In genomic region chr6:45533394-45533793, GRCh38 we compare ENCODE assay signal across 19 cellular contexts.
A peak's percentile ranks its signal among the peaks of the same experiment; 100 is the strongest.
DNase-seq lines count a peak whose midpoint lies in the region; ATAC-seq, FAIRE-seq and TF ChIP-seq lines count a peak whose summit lies in the region.
"Had no signal": no experiment of that assay in that cellular context is flagged by ENCODE, and none has a peak within 500 bp of the region (broad histone marks: within the 10 kb centered on the region; RNA-seq: fewer than 3 reads in every experiment).

No MANE protein-coding gene starts in this region.

- CTCF ChIA-PET in AG04450 (lab: Charles Lee) = interaction anchor here (1.0 kb wide), 1 partner anchor 181 kb away, joined by 3 read pairs; no protein-coding TSS in a partner anchor

- H3K4me3 Mint-ChIP-seq in activated T-helper 1 cell treated with anti-CD3 and anti-CD28 coated beads, Interleukin-12 subunit alpha, Interleukin-12 subunit beta, Interleukin-2, Interleukin-4 antibody, amounts not matched to agents 30 ng/mL and 10 ng/mL and 1 ng/mL, durations not matched to agents 14 hours and 24 hours and 36 hours = no peak overlapping the region
- H3K4me3 Mint-ChIP-seq: activated naive CD4-positive, alpha-beta T cell treated with anti-CD3 and anti-CD28 coated beads, Interleukin-2, amount 50 U/mL, for 24 hours; GM23338 had no signal

- POLR2A ChIA-PET in AG04450 (lab: Yijun Ruan, JAX) = no interaction called here

- no peaks in the 10 kb centered on the region for H3K9me3 Mint-ChIP-seq in activated T-helper 1 cell treated with anti-CD3 and anti-CD28 coated beads, Interleukin-12 subunit alpha, Interleukin-12 subunit beta, Interleukin-2, Interleukin-4 antibody, amounts not matched to agents 30 ng/mL and 10 ng/mL and 1 ng/mL, durations not matched to agents 14 hours and 24 hours and 36 hours
- H3K9me3 Mint-ChIP-seq: activated naive CD4-positive, alpha-beta T cell treated with anti-CD3 and anti-CD28 coated beads, Interleukin-2, amount 50 U/mL, for 24 hours; GM23338 had no signal

- intact Hi-C loops in prostate gland (cut with DNase I) = no loop called here
- intact Hi-C loops in activated T-helper 1 cell treated with anti-CD3 and anti-CD28 coated beads, Interleukin-12 subunit alpha, Interleukin-12 subunit beta, Interleukin-2, Interleukin-4 antibody, amounts not matched to agents 30 ng/mL and 10 ng/mL and 1 ng/mL, durations not matched to agents 14 hours and 24 hours and 36 hours (cut with micrococcal nuclease) = no loop called here
- intact Hi-C loops in pancreas (cut with DNase I) = no loop called here

- peaks cover 3% of the 10 kb centered on the region for H3K4me1 ChIP-seq in prostate gland (replicated peaks)
- H3K4me1 ChIP-seq in pancreas = no peaks in the 10 kb centered on the region

- H3K4me3 ChIP-seq in AG04450 (ENCODE audit: low read depth, low read length) (peak overlapping the region; percentile 46), WI38 (ENCODE audit: low read depth, low read length) (peak overlapping the region; percentile 46), fibroblast of the aortic adventitia (ENCODE audit: low read depth, low read length) (peak overlapping the region; percentile 41), prostate gland (no peak overlapping the region), pancreas (no peak overlapping the region)
- H3K4me3 ChIP-seq: GM12878, GM23338 had no signal

- peak overlapping the region; percentile 49 for H3K27ac ChIP-seq in AG04450 (ENCODE audit: low read depth, low read length)
- H3K27ac ChIP-seq in prostate gland = peak overlapping the region; percentile 16 to 18
- no peak overlapping the region for H3K27ac ChIP-seq in pancreas
- H3K27ac ChIP-seq: RWPE1 had no signal

- 9% methylated on average over 4 of the region's 4 CpGs for WGBS in prostate gland
- WGBS in pancreas, 2 donors = 20 to 22% methylated on average over 4 of the region's 4 CpGs

- H3K27ac Mint-ChIP-seq in activated T-helper 1 cell treated with anti-CD3 and anti-CD28 coated beads, Interleukin-12 subunit alpha, Interleukin-12 subunit beta, Interleukin-2, Interleukin-4 antibody, amounts not matched to agents 30 ng/mL and 10 ng/mL and 1 ng/mL, durations not matched to agents 14 hours and 24 hours and 36 hours = no peak overlapping the region
- H3K27ac Mint-ChIP-seq: activated naive CD4-positive, alpha-beta T cell treated with anti-CD3 and anti-CD28 coated beads, Interleukin-2, amount 50 U/mL, for 24 hours; GM23338 had no signal

- no peak for FAIRE-seq in pancreas (lab: Jason Lieb, UNC)
- FAIRE-seq: colon, GM12878 had no signal

- H3K36me3 ChIP-seq in prostate gland = no peaks in the 10 kb centered on the region
- no peaks in the 10 kb centered on the region for H3K36me3 ChIP-seq in pancreas

- H3K27me3 ChIP-seq in AG04450 (ENCODE audit: control insufficient read depth, insufficient read depth, low read length) (no peaks in the 10 kb centered on the region), prostate gland (replicated peaks; ENCODE audit: insufficient read depth) (no peaks in the 10 kb centered on the region), pancreas (no peaks in the 10 kb centered on the region)

- peaks cover 7% of the 10 kb centered on the region for H3K4me1 Mint-ChIP-seq in activated T-helper 1 cell treated with anti-CD3 and anti-CD28 coated beads, Interleukin-12 subunit alpha, Interleukin-12 subunit beta, Interleukin-2, Interleukin-4 antibody, amounts not matched to agents 30 ng/mL and 10 ng/mL and 1 ng/mL, durations not matched to agents 14 hours and 24 hours and 36 hours (ENCODE audit: low read depth)
- H3K4me1 Mint-ChIP-seq: activated naive CD4-positive, alpha-beta T cell treated with anti-CD3 and anti-CD28 coated beads, Interleukin-2, amount 50 U/mL, for 24 hours had no signal

- no peaks in the 10 kb centered on the region for H3K9me3 ChIP-seq in AG04450 (ENCODE audit: control insufficient read depth, insufficient read depth, low read length)
- H3K9me3 ChIP-seq in prostate gland = no peaks in the 10 kb centered on the region
- H3K9me3 ChIP-seq in pancreas = no peaks in the 10 kb centered on the region

- DNase-seq in AG04450 (ENCODE audit: low read depth, low spot score) = no peak
- DNase-seq in fibroblast of the aortic adventitia (ENCODE audit: low read depth) = peak; percentile 63
- DNase-seq in prostate gland (ENCODE audit: low spot score) = no peak
- DNase-seq in activated T-helper 1 cell treated with anti-CD3 and anti-CD28 coated beads, Interleukin-12 subunit alpha, Interleukin-12 subunit beta, Interleukin-2, Interleukin-4 antibody, amounts not matched to agents 30 ng/mL and 10 ng/mL and 1 ng/mL, durations not matched to agents 14 hours and 24 hours and 36 hours (ENCODE audit: low spot score) = no peak
- DNase-seq in pancreas = no peak
- DNase-seq in GM19240 (ENCODE audit: insufficient read length, low spot score) = no peak
- DNase-seq: DND-41; KG1; left colon; NCI-H187 treated with DMSO at 0.1 percent for 48 hours; NCI-H69; stimulated activated CD8-positive, alpha-beta memory T cell treated with anti-CD3 and anti-CD28 coated beads, Interleukin-4, amount 100 ng/mL, for 48 hours had no signal

- H3K36me3 Mint-ChIP-seq in activated T-helper 1 cell treated with anti-CD3 and anti-CD28 coated beads, Interleukin-12 subunit alpha, Interleukin-12 subunit beta, Interleukin-2, Interleukin-4 antibody, amounts not matched to agents 30 ng/mL and 10 ng/mL and 1 ng/mL, durations not matched to agents 14 hours and 24 hours and 36 hours (ENCODE audit: low read depth) = peaks cover 23% of the 10 kb centered on the region
- H3K36me3 Mint-ChIP-seq: activated naive CD4-positive, alpha-beta T cell treated with anti-CD3 and anti-CD28 coated beads, Interleukin-2, amount 50 U/mL, for 24 hours had no signal

- no peaks in the 10 kb centered on the region for H3K27me3 Mint-ChIP-seq in activated T-helper 1 cell treated with anti-CD3 and anti-CD28 coated beads, Interleukin-12 subunit alpha, Interleukin-12 subunit beta, Interleukin-2, Interleukin-4 antibody, amounts not matched to agents 30 ng/mL and 10 ng/mL and 1 ng/mL, durations not matched to agents 14 hours and 24 hours and 36 hours (ENCODE audit: insufficient read depth)
- H3K27me3 Mint-ChIP-seq: activated naive CD4-positive, alpha-beta T cell treated with anti-CD3 and anti-CD28 coated beads, Interleukin-2, amount 50 U/mL, for 24 hours had no signal

- ATAC-seq in HG03097 (IDR thresholded peaks at IDR 0.05; ENCODE audit: low FRiP score, unreplicated experiment) = no peak
- no peak for ATAC-seq in pancreas
- ATAC-seq: GM12878, GM23338 had no signal

- TF ChIP-seq CTCF in AG04450 (IDR thresholded peaks at IDR 0.05; ENCODE audit: low read depth, low read length) (no peak), WI38 (IDR thresholded peaks at IDR 0.05; ENCODE audit: low read depth, low read length) (no peak), fibroblast of the aortic adventitia (IDR thresholded peaks at IDR 0.05; ENCODE audit: insufficient read depth, low read length) (no peak), prostate gland (IDR thresholded peaks at IDR 0.05) (no peak), pancreas (IDR thresholded peaks at IDR 0.05) (no peak)

- TF ChIP-seq POLR2A in prostate gland (IDR thresholded peaks at IDR 0.05) = no peak

Comparison
In these comparisons a context has a peak if more than half of its experiments do, and no peak if none do; other contexts are left out.
1. H3K27ac ChIP-seq: peak in AG04450 (single experiment) and prostate gland (2 of 2); none in pancreas (0 of 4).
2. H3K4me3 ChIP-seq: peak in AG04450 (single experiment), WI38 (single experiment) and fibroblast of the aortic adventitia (single experiment); none in prostate gland (0 of 2) and pancreas (0 of 4).